Comparison of ENCODE assay signal across 1 cellular context in the genomic region with DNA sequence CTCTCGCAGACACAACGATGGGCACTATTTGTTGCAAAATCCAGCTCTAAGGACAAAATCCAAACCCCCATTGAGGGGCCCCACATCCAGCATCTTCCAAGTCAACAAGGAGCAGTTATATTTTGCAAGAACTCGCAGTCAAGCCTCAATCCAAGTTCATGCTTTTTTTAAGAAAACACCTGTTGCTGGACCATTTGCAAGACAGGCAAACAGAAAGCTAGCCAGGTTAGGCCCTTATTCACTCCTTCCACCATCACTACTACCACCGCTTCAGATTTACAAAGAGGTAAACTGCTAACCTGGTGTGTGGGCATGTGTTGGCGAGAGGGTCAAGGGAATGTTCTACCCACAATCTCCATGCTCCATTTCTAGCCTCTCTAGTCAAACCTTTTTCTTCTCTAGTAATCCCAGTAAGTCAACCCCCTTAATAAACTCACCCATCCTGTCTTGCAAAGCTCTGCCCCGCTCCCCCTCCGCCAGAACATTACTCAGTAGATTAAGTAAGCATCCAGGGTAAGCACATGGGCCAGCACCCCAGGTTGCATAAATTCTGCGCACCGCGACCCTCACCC.
TF ChIP-seq lines count a peak whose summit lies in the region.

No MANE protein-coding gene starts in this region.

TF ChIP-seq in GM23338, 12 proteins besides CTCF, POLR2A, EP300 and RAD21 (continued from another document):
- no peak for TF ChIP-seq REST (IDR thresholded peaks at IDR 0.05; ENCODE audit: unreplicated experiment)
- no peak for TF ChIP-seq ETS1 (IDR thresholded peaks at IDR 0.05)
- TF ChIP-seq STAT1 (IDR thresholded peaks at IDR 0.05; ENCODE audit: unreplicated experiment), result no peak
- no peak for TF ChIP-seq CREB1 (CRISPR knock-in tag; IDR thresholded peaks at IDR 0.05; ENCODE audit: low read depth)
